In genomic region chr2:16039823-16040222, GRCh38 we compare ENCODE assay signal across 23 cellular contexts.
DNase-seq lines count a peak whose midpoint lies in the region; ATAC-seq and TF ChIP-seq lines count a peak whose summit lies in the region.
"Had no signal": no experiment of that assay in that cellular context is flagged by ENCODE, and none has a peak within 500 bp of the region (broad histone marks: within the 10 kb centered on the region; RNA-seq: fewer than 3 reads in every experiment).

No MANE protein-coding gene starts in this region.

- ATAC-seq in GM18868 (IDR thresholded peaks at IDR 0.05; ENCODE audit: unreplicated experiment), result no peak
- ATAC-seq: A549, GM12878 had no signal

- H3K4me3 Mint-ChIP-seq in brain (peak overlapping the region in 1 of 5 experiments; percentile 16), nephron (no peak overlapping the region)
- H3K4me3 Mint-ChIP-seq: CD4-positive, alpha-beta T cell; CD8-positive, alpha-beta memory T cell; H9; HFFc6 had no signal

- no peaks in the 10 kb centered on the region for H3K36me3 ChIP-seq in BE2C
- no peaks in the 10 kb centered on the region for H3K36me3 ChIP-seq in SJCRH30
- no peaks in the 10 kb centered on the region for H3K36me3 ChIP-seq in breast epithelium
- H3K36me3 ChIP-seq: BLaER1 had no signal

- H3K4me1 ChIP-seq in BE2C (peaks cover 17% of the 10 kb centered on the region), SJCRH30 (peaks cover 47% of the 10 kb centered on the region), breast epithelium (no peaks in the 10 kb centered on the region)
- H3K4me1 ChIP-seq: A549 had no signal

- H3K4me1 Mint-ChIP-seq in brain (peaks cover 44% of the 10 kb centered on the region), nephron (peaks cover 33% of the 10 kb centered on the region)
- H3K4me1 Mint-ChIP-seq: CD8-positive, alpha-beta memory T cell had no signal

- H3K9me3 Mint-ChIP-seq in brain (no peaks in the 10 kb centered on the region), nephron (peaks cover 2% of the 10 kb centered on the region)
- H3K9me3 Mint-ChIP-seq: CD4-positive, alpha-beta T cell; H9 had no signal

- intact Hi-C loops in breast epithelium (cut with DNase I; ENCODE audit: low total_unique reads), result no loop called here

- TF ChIP-seq CTCF in BE2C (IDR thresholded peaks at IDR 0.05; ENCODE audit: low read depth, low read length) (no peak), brain (conservative IDR thresholded peaks at IDR 0.05) (no peak), nephron (IDR thresholded peaks at IDR 0.05; ENCODE audit: unreplicated experiment in 3 of 3) (no peak), breast epithelium (IDR thresholded peaks at IDR 0.05) (no peak)

- peak overlapping the region; percentile 97 for H3K27ac ChIP-seq in SJCRH30
- H3K27ac ChIP-seq in breast epithelium, result no peak overlapping the region
- H3K27ac ChIP-seq: A549, BLaER1, C4-2B, GM23248 had no signal

- no peaks in the 10 kb centered on the region for H3K27me3 ChIP-seq in BE2C
- no peaks in the 10 kb centered on the region for H3K27me3 ChIP-seq in SJCRH30
- H3K27me3 ChIP-seq in breast epithelium, result peaks cover 0 to 6% of the 10 kb centered on the region in 2 donors
- H3K27me3 ChIP-seq: BLaER1 had no signal

- H3K36me3 Mint-ChIP-seq in brain (no peaks in the 10 kb centered on the region), nephron (ENCODE audit: low read depth) (no peaks in the 10 kb centered on the region)
- H3K36me3 Mint-ChIP-seq: CD8-positive, alpha-beta memory T cell had no signal

- H3K27ac Mint-ChIP-seq in brain (peak overlapping the region in 3 of 5 experiments; percentile 3 to 87 (median 19)), nephron (peak overlapping the region in 2 of 3 experiments; percentile 5 to 16)
- H3K27ac Mint-ChIP-seq: CD4-positive, alpha-beta T cell; CD8-positive, alpha-beta memory T cell; H9; HFFc6 had no signal

- peaks cover 9% of the 10 kb centered on the region for H3K27me3 Mint-ChIP-seq in brain
- peaks cover 15% of the 10 kb centered on the region for H3K27me3 Mint-ChIP-seq in nephron (ENCODE audit: low read depth)
- H3K27me3 Mint-ChIP-seq: CD8-positive, alpha-beta memory T cell had no signal

- H3K9me3 ChIP-seq in BE2C (peaks cover 36% of the 10 kb centered on the region), SJCRH30 (replicated peaks) (no peaks in the 10 kb centered on the region), breast epithelium (no peaks in the 10 kb centered on the region)
- H3K9me3 ChIP-seq: A549, BLaER1 had no signal

- DNase-seq in BE2C (peak; percentile 93), SJCRH30 (peak in 1 of 2 experiments; percentile 54), breast epithelium (ENCODE audit: low spot score in 2 of 2) (no peak), Ammon's horn (ENCODE audit: low spot score) (no peak), glomerular visceral epithelial cell (ENCODE audit: extremely low spot score) (no peak)
- DNase-seq: 8988T; ACHN; AML-193; CD4-positive, alpha-beta T cell; CD8-positive, alpha-beta memory T cell; DMS 273 treated with DMSO at 0.1 percent for 48 hours; EL; GDM1; GM23248; H9; HFFc6 had no signal

- no peak for TF ChIP-seq POLR2A in breast epithelium (IDR thresholded peaks at IDR 0.05)

- H3K4me3 ChIP-seq in BE2C (ENCODE audit: low read depth, low read length) (no peak overlapping the region), SJCRH30 (no peak overlapping the region), breast epithelium (no peak overlapping the region)
- H3K4me3 ChIP-seq: A549, BLaER1, GM12878, GM23248 had no signal
